ENCODE assay signal across 32 cellular contexts in genomic region chr3:128016502-128016901, GRCh38.
"Had no signal": no experiment of that assay in that cellular context is flagged by ENCODE, and none has a peak within 500 bp of the region (broad histone marks: within the 10 kb centered on the region; RNA-seq: fewer than 3 reads in every experiment).

No MANE protein-coding gene starts in this region.

- H3K9me3 ChIP-seq: adrenal gland, ascending aorta, body of pancreas, breast epithelium had no signal

- FAIRE-seq: astrocyte, bronchial epithelial cell had no signal

- H3K27me3 ChIP-seq: ascending aorta, body of pancreas, brain microvascular endothelial cell, breast epithelium, cardiac muscle cell had no signal

- ATAC-seq: activated naive CD4-positive, alpha-beta T cell treated with anti-CD3 and anti-CD28 coated beads, Interleukin-2, amount 50 U/mL, for 72 hours; activated naive CD8-positive, alpha-beta T cell treated with anti-CD3 and anti-CD28 coated beads, Interleukin-2, amount 50 U/mL, for 24 hours; activated T-cell treated with anti-CD3 and anti-CD28 coated beads, Interleukin-2, amount 50 U/mL, for 4 hours; activated T-cell treated with anti-CD3 and anti-CD28 coated beads, Interleukin-2, amount 50 U/mL, for 72 hours; activated T-helper 17 cell treated with anti-CD3 and anti-CD28 coated beads, Interleukin-2, amount 50 U/mL, for 72 hours; body of pancreas had no signal

- DNase-seq: activated effector memory CD4-positive, alpha-beta T cell treated with anti-CD3 and anti-CD28 coated beads, Interleukin-2, amount 50 U/mL, for 16 hours; activated effector memory CD4-positive, alpha-beta T cell treated with Interleukin-2 at 50 U/mL for 16 hours; activated gamma-delta T cell; activated gamma-delta T cell treated with Interleukin-2 at 50 U/mL for 16 hours; activated naive CD4-positive, alpha-beta T cell; activated naive CD4-positive, alpha-beta T cell treated with anti-CD3 and anti-CD28 coated beads for 36 hours; activated naive CD4-positive, alpha-beta T cell treated with anti-CD3 and anti-CD28 coated beads, Interleukin-2, amount 10 ng/mL, durations not matched to agents 7 days and 5 days; activated naive CD4-positive, alpha-beta T cell treated with anti-CD3 and anti-CD28 coated beads, Interleukin-2, amount 50 U/mL, for 16 hours; activated naive CD4-positive, alpha-beta T cell treated with Interleukin-2 at 50 U/mL for 16 hours; activated naive CD8-positive, alpha-beta T cell treated with anti-CD3 and anti-CD28 coated beads for 36 hours; activated naive CD8-positive, alpha-beta T cell treated with anti-CD3 and anti-CD28 coated beads, Interleukin-2, amount 10 ng/mL, durations not matched to agents 7 days and 5 days; activated naive CD8-positive, alpha-beta T cell treated with anti-CD3 and anti-CD28 coated beads, Interleukin-2, amount 50 U/mL, for 24 hours; activated T-cell treated with anti-CD3 and anti-CD28 coated beads, Interleukin-2, amount 50 U/mL, for 4 hours; activated T-cell treated with anti-CD3 and anti-CD28 coated beads, Interleukin-2, amount 50 U/mL, for 48 hours; activated T-cell treated with anti-CD3 and anti-CD28 coated beads, Interleukin-2, amount 50 U/mL, for 72 hours; adrenal gland; amniotic stem cell; amygdala; anterior cingulate cortex; aorta; body of pancreas; brain microvascular endothelial cell; caudate nucleus; central memory CD4-positive, alpha-beta T cell; cerebellar nuclear complex had no signal

- H3K36me3 ChIP-seq: adrenal gland, ascending aorta, brain microvascular endothelial cell, breast epithelium, cardiac muscle cell had no signal

- H3K4me1 ChIP-seq: adrenal gland, ascending aorta, breast epithelium had no signal

- H3K27ac ChIP-seq: adrenal gland, ascending aorta, body of pancreas, brain microvascular endothelial cell, breast epithelium, cardiac muscle cell had no signal

- H3K4me3 ChIP-seq: adrenal gland, ascending aorta, body of pancreas, breast epithelium, cardiac muscle cell had no signal
